In genomic region chr1:153977250-153978240, GRCh38 we compare ENCODE assay signal across 1 cellular context.
TF ChIP-seq lines count a peak whose summit lies in the region.

Gene JTB (minus strand): TSS chr1:153977674. CDS start chr1:153977252, 422 bp downstream.

TF ChIP-seq in K562, 482 proteins besides CTCF, POLR2A, EP300 and RAD21 (continued from another document and continues in another):
- TF ChIP-seq, protein P1, sequence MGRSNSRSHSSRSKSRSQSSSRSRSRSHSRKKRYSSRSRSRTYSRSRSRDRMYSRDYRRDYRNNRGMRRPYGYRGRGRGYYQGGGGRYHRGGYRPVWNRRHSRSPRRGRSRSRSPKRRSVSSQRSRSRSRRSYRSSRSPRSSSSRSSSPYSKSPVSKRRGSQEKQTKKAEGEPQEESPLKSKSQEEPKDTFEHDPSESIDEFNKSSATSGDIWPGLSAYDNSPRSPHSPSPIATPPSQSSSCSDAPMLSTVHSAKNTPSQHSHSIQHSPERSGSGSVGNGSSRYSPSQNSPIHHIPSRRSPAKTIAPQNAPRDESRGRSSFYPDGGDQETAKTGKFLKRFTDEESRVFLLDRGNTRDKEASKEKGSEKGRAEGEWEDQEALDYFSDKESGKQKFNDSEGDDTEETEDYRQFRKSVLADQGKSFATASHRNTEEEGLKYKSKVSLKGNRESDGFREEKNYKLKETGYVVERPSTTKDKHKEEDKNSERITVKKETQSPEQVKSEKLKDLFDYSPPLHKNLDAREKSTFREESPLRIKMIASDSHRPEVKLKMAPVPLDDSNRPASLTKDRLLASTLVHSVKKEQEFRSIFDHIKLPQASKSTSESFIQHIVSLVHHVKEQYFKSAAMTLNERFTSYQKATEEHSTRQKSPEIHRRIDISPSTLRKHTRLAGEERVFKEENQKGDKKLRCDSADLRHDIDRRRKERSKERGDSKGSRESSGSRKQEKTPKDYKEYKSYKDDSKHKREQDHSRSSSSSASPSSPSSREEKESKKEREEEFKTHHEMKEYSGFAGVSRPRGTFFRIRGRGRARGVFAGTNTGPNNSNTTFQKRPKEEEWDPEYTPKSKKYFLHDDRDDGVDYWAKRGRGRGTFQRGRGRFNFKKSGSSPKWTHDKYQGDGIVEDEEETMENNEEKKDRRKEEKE (IDR thresholded peaks at IDR 0.05; ENCODE audit: borderline replicate concordance in 1 of 2, control insufficient read depth in 1 of 2, low read depth in 2 of 2, low read length in 1 of 2): no peak
- TF ChIP-seq SIN3B (IDR thresholded peaks at IDR 0.05; ENCODE audit: low read depth): peak; percentile 45; the same call in 1 of the 2 replicates
- TF ChIP-seq, protein P2, sequence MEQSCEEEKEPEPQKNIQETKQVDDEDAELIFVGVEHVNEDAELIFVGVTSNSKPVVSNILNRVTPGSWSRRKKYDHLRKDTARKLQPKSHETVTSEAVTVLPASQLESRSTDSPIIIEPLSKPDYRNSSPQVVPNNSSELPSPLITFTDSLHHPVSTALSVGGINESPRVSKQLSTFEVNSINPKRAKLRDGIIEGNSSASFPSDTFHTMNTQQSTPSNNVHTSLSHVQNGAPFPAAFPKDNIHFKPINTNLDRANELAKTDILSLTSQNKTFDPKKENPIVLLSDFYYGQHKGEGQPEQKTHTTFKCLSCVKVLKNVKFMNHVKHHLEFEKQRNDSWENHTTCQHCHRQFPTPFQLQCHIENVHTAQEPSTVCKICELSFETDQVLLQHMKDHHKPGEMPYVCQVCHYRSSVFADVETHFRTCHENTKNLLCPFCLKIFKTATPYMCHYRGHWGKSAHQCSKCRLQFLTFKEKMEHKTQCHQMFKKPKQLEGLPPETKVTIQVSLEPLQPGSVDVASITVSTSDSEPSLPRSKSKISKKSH (CRISPR knock-in tag; IDR thresholded peaks at IDR 0.05): no peak
- TF ChIP-seq SMARCC2 (IDR thresholded peaks at IDR 0.05; ENCODE audit: low read depth): no peak
- TF ChIP-seq CREM (IDR thresholded peaks at IDR 0.05; ENCODE audit: low read depth): peak; percentile 89
- no peak for TF ChIP-seq EWSR1 (IDR thresholded peaks at IDR 0.05; ENCODE audit: borderline replicate concordance, low read depth, partially characterized antibody)
- no peak for TF ChIP-seq IRF2 (CRISPR knock-in tag; IDR thresholded peaks at IDR 0.05)
- peak in 1 of 2 experiments; percentile 75; a peak in 2 of 4 replicates for TF ChIP-seq FOXA3 (CRISPR knock-in tag; conservative IDR thresholded peaks at IDR 0.05 in 1 of 2, IDR thresholded peaks at IDR 0.05 in 1 of 2)
- no peak for TF ChIP-seq PCBP2 (IDR thresholded peaks at IDR 0.05; ENCODE audit: low read depth, low read length, poor library complexity, severe bottlenecking)
- no peak for TF ChIP-seq STAT5B (CRISPR knock-in tag; IDR thresholded peaks at IDR 0.05)
- 0 out of 2 replicates have a peak, but pooled peaks have one; percentile 17 for TF ChIP-seq ELF4 (CRISPR knock-in tag; IDR thresholded peaks at IDR 0.05)
- TF ChIP-seq, protein P3, sequence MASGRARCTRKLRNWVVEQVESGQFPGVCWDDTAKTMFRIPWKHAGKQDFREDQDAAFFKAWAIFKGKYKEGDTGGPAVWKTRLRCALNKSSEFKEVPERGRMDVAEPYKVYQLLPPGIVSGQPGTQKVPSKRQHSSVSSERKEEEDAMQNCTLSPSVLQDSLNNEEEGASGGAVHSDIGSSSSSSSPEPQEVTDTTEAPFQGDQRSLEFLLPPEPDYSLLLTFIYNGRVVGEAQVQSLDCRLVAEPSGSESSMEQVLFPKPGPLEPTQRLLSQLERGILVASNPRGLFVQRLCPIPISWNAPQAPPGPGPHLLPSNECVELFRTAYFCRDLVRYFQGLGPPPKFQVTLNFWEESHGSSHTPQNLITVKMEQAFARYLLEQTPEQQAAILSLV (tag; IDR thresholded peaks at IDR 0.05): no peak
- TF ChIP-seq ZNF280A (IDR thresholded peaks at IDR 0.05; ENCODE audit: low read depth, partially characterized antibody): no peak
- TF ChIP-seq FOXJ2 (tag; IDR thresholded peaks at IDR 0.05): no peak; the same call in 1 of the 2 replicates
- TF ChIP-seq EHMT2 (IDR thresholded peaks at IDR 0.05): no peak
- TF ChIP-seq MBD2 (IDR thresholded peaks at IDR 0.05; ENCODE audit: borderline replicate concordance, low read depth): peak; percentile 76
- peak; percentile 72 for TF ChIP-seq TAF9B (IDR thresholded peaks at IDR 0.05; ENCODE audit: partially characterized antibody)
- TF ChIP-seq ZNF143 (CRISPR knock-in tag; IDR thresholded peaks at IDR 0.05): peak; percentile 92
- TF ChIP-seq ETS2 (tag; IDR thresholded peaks at IDR 0.05; ENCODE audit: borderline replicate concordance, poor library complexity, severe bottlenecking): no peak
- no peak for TF ChIP-seq ZNF589 (CRISPR knock-in tag; IDR thresholded peaks at IDR 0.05; ENCODE audit: low read depth)
- TF ChIP-seq SRSF3 (IDR thresholded peaks at IDR 0.05; ENCODE audit: insufficient read depth, low read length): no peak
- no peak for TF ChIP-seq SMAD3 (CRISPR knock-in tag; conservative IDR thresholded peaks at IDR 0.05)
- no peak for TF ChIP-seq NELFE (IDR thresholded peaks at IDR 0.05; ENCODE audit: insufficient read depth, insufficient read length)
- no peak for TF ChIP-seq GATAD2A (IDR thresholded peaks at IDR 0.05)
- TF ChIP-seq RAD51 (IDR thresholded peaks at IDR 0.05; ENCODE audit: borderline replicate concordance, low read depth): no peak
- peak; percentile 34 for TF ChIP-seq CCNT2 (IDR thresholded peaks at IDR 0.05; ENCODE audit: borderline replicate concordance, extremely low read depth, insufficient read length, low read depth, low read length)
- peak; percentile 93 for TF ChIP-seq HCFC1 (IDR thresholded peaks at IDR 0.05; ENCODE audit: low read depth, low read length)
- peak; percentile 72; the same call in 1 of the 2 replicates for TF ChIP-seq NFRKB (IDR thresholded peaks at IDR 0.05; ENCODE audit: low read depth)
- no peak for TF ChIP-seq PHF21A (IDR thresholded peaks at IDR 0.05; ENCODE audit: borderline replicate concordance, low read depth)
- no peak for TF ChIP-seq FOXJ3 (CRISPR knock-in tag; IDR thresholded peaks at IDR 0.05)
- TF ChIP-seq NFE2L1 (tag; IDR thresholded peaks at IDR 0.05; ENCODE audit: borderline replicate concordance, low read depth): no peak
- TF ChIP-seq CREB1 (IDR thresholded peaks at IDR 0.05): peak; percentile 80
- TF ChIP-seq CREB1 (CRISPR knock-in tag; IDR thresholded peaks at IDR 0.05): peak; percentile 64; the same call in 1 of the 2 replicates
- no peak for TF ChIP-seq ZNF146 (CRISPR knock-in tag; IDR thresholded peaks at IDR 0.05; ENCODE audit: unreplicated experiment)
- no peak for TF ChIP-seq CC2D1A (IDR thresholded peaks at IDR 0.05)
- no peak for TF ChIP-seq MLX (CRISPR knock-in tag; conservative IDR thresholded peaks at IDR 0.05)
- no peak for TF ChIP-seq HEY1 (CRISPR knock-in tag; IDR thresholded peaks at IDR 0.05; ENCODE audit: borderline replicate concordance)
- TF ChIP-seq ZNF444 (CRISPR knock-in tag; IDR thresholded peaks at IDR 0.05): no peak
- TF ChIP-seq ZNF780A (CRISPR knock-in tag; IDR thresholded peaks at IDR 0.05): no peak
- TF ChIP-seq ILK (tag; IDR thresholded peaks at IDR 0.05; ENCODE audit: borderline replicate concordance, low read depth): no peak
- TF ChIP-seq ZZZ3 (IDR thresholded peaks at IDR 0.05): no peak
- peak; percentile 92 for TF ChIP-seq AFF4 (CRISPR knock-in tag; IDR thresholded peaks at IDR 0.05)
- no peak; the same call in 1 of the 2 replicates for TF ChIP-seq JUN (IDR thresholded peaks at IDR 0.05; ENCODE audit: borderline replicate concordance, low read depth, low read length)
- TF ChIP-seq JUN (CRISPR knock-in tag; IDR thresholded peaks at IDR 0.05; ENCODE audit: borderline replicate concordance): no peak
- TF ChIP-seq NR2C2 (CRISPR knock-in tag; IDR thresholded peaks at IDR 0.05): no peak; the same call in 1 of the 2 replicates
- peak; percentile 69; the same call in 1 of the 2 replicates for TF ChIP-seq NR2C2 (tag; IDR thresholded peaks at IDR 0.05)
- TF ChIP-seq NFYB (IDR thresholded peaks at IDR 0.05; ENCODE audit: extremely low read depth, insufficient read length): no peak
- no peak for TF ChIP-seq ZNF140 (CRISPR knock-in tag; IDR thresholded peaks at IDR 0.05)
- TF ChIP-seq, protein P4, sequence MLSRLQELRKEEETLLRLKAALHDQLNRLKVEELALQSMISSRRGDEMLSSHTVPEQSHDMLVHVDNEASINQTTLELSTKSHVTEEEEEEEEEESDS (CRISPR knock-in tag; IDR thresholded peaks at IDR 0.05): no peak
- TF ChIP-seq XRCC3 (IDR thresholded peaks at IDR 0.05): no peak
- no peak for TF ChIP-seq GTF2A2 (tag; IDR thresholded peaks at IDR 0.05)
- 0 out of 2 replicates have a peak, but pooled peaks have one; percentile 39 for TF ChIP-seq ZSCAN29 (IDR thresholded peaks at IDR 0.05)
- no peak for TF ChIP-seq ZNF224 (CRISPR knock-in tag; IDR thresholded peaks at IDR 0.05)
- TF ChIP-seq ZNF695 (CRISPR knock-in tag; IDR thresholded peaks at IDR 0.05): no peak
- TF ChIP-seq RBBP5 (IDR thresholded peaks at IDR 0.05; ENCODE audit: borderline replicate concordance, insufficient read depth, low read length, poor library complexity, severe bottlenecking): peak; percentile 87
- TF ChIP-seq ZNF668 (CRISPR knock-in tag; IDR thresholded peaks at IDR 0.05): no peak
- no peak for TF ChIP-seq POU5F1 (IDR thresholded peaks at IDR 0.05; ENCODE audit: borderline replicate concordance, low read depth, low read length, partially characterized antibody)
- TF ChIP-seq TAL1 (IDR thresholded peaks at IDR 0.05): no peak
- TF ChIP-seq ZBED1 (IDR thresholded peaks at IDR 0.05): peak; percentile 22; the same call in 1 of the 2 replicates
- no peak for TF ChIP-seq HNRNPUL1 (IDR thresholded peaks at IDR 0.05; ENCODE audit: low read length)
- TF ChIP-seq ZNF253 (CRISPR knock-in tag; conservative IDR thresholded peaks at IDR 0.05): no peak
- no peak for TF ChIP-seq ZC3H11A (IDR thresholded peaks at IDR 0.05; ENCODE audit: low read depth, low read length)
- no peak for TF ChIP-seq PHTF2 (CRISPR knock-in tag; IDR thresholded peaks at IDR 0.05)
- TF ChIP-seq ZBTB49 (CRISPR knock-in tag; IDR thresholded peaks at IDR 0.05; ENCODE audit: borderline replicate concordance): no peak
- TF ChIP-seq, protein P5, sequence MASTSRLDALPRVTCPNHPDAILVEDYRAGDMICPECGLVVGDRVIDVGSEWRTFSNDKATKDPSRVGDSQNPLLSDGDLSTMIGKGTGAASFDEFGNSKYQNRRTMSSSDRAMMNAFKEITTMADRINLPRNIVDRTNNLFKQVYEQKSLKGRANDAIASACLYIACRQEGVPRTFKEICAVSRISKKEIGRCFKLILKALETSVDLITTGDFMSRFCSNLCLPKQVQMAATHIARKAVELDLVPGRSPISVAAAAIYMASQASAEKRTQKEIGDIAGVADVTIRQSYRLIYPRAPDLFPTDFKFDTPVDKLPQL (IDR thresholded peaks at IDR 0.05; ENCODE audit: extremely low read depth, insufficient read length): no peak
